Comparison of ENCODE assay signal across 9 cellular contexts in the genomic region with DNA sequence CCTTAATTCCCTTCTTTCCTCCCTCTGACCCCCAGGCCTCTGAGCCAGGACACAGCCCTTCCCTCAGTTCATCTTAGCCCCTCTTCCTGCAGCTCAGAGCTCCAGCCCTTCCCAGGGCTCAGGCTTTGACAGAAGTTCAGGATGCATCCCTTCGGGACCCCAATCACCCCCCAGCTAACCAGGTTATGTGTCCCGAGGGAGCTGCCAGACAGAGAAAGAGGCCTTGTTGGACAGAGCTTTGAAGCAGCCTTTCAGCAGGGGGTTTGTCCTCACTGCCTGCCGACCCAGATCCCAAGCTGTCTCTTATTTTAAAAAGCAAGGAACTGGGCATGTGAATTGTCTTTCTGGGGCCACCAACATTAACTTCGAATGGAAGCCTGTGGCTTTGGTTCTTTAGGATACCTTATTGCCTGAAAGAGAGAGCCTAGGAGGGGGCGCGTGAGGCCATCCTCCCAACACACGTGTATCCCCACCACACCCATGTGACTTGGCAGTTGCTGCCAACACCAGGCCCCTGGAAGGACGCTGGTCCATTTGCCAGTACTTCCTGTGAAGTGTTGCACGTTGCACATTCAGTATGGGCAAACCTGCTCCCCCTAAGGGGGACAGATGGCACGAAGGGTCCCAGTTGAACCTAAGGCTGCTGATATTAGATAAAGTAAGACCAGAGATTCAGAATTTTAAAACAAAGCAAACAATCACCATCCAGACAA. TPM values are rescaled to one million over a fixed set of nuclear protein-coding genes. Genes with fewer than 3 reads are reported as not detected.
A peak's percentile ranks its signal among the peaks of the same experiment; 100 is the strongest.
DNase-seq lines count a peak whose midpoint lies in the region; ATAC-seq and TF ChIP-seq lines count a peak whose summit lies in the region.
"Had no signal": no experiment of that assay in that cellular context is flagged by ENCODE, and none has a peak within 500 bp of the region (broad histone marks: within the 10 kb centered on the region; RNA-seq: fewer than 3 reads in every experiment).

No MANE protein-coding gene starts in this region.

- intact Hi-C loops in dorsolateral prefrontal cortex (cut with DNase I) (loop anchor here (5.0 kb wide), 5 partner anchors 35 to 85 kb away; partner anchors contain the start of genes ATP6V1F (in 1 of the 2) and FLNC (in 1 of the 2)), left colon (cut with DNase I, micrococcal nuclease) (loop anchor here in 1 of 2 donors (5.0 kb wide), 1 partner anchor 50 kb away; no protein-coding TSS in a partner anchor)

- peak; percentile 44 for TF ChIP-seq RAD21 in SK-N-SH (IDR thresholded peaks at IDR 0.05; ENCODE audit: low read length)

- no peaks in the 10 kb centered on the region for H3K9me3 ChIP-seq in SK-N-SH

- TF ChIP-seq EP300 in SK-N-SH (IDR thresholded peaks at IDR 0.05; ENCODE audit: borderline replicate concordance in 1 of 2, low read depth in 1 of 2, low read length in 1 of 2) = peak in 1 of 2 experiments; percentile 46; a peak in 1 of 4 replicates

- peaks cover 11 to 18% of the 10 kb centered on the region in 2 experiments for H3K36me3 ChIP-seq in SK-N-SH (replicated peaks in 1 of 2; ENCODE audit: control insufficient read depth in 1 of 2, insufficient read depth in 2 of 2, low read length in 1 of 2)

- H3K27me3 ChIP-seq in SK-N-SH (ENCODE audit: insufficient read depth) (no peaks in the 10 kb centered on the region), dorsolateral prefrontal cortex (no peaks in the 10 kb centered on the region)

- H3K9ac ChIP-seq in SK-N-SH = peak overlapping the region; percentile 71; the same call in 1 of the 2 replicates

- H4K20me1 ChIP-seq in SK-N-SH (ENCODE audit: insufficient read depth) = no peaks in the 10 kb centered on the region

- no peak for TF ChIP-seq POLR2A in NB4 (IDR thresholded peaks at IDR 0.05; ENCODE audit: extremely low read depth, insufficient read length)

- peak overlapping the region; percentile 82 to 85 for H3K4me3 ChIP-seq in SK-N-SH (ENCODE audit: low read depth in 2 of 2, low read length in 1 of 2)
- H3K4me3 ChIP-seq in NB4 (ENCODE audit: low read depth, low read length) = no peak overlapping the region
- peak overlapping the region in 58 of 59 donors; percentile 16 to 94 (median 86) for H3K4me3 ChIP-seq in dorsolateral prefrontal cortex

- POLR2A ChIA-PET in SK-N-SH (lab: Yijun Ruan, JAX) = interaction anchor here (0.6 kb wide), 1 partner anchor 70 kb away, joined by 4 read pairs; the partner anchor contains the start of gene ATP6V1F

- H3K4me1 ChIP-seq in SK-N-SH (ENCODE audit: control insufficient read depth in 1 of 2, insufficient read depth in 2 of 2, low read depth in 1 of 2, low read length in 1 of 2) = peaks cover 15 to 21% of the 10 kb centered on the region in 2 experiments

- H3K27ac ChIP-seq in SK-N-SH (ENCODE audit: low read depth in 2 of 2, low read length in 1 of 2) = peak overlapping the region in 1 of 2 experiments; percentile 82; a peak in 2 of 4 replicates
- peak overlapping the region in 34 of 59 donors; percentile 5 to 88 (median 57) for H3K27ac ChIP-seq in dorsolateral prefrontal cortex

- TF ChIP-seq CTCF in SK-N-SH (IDR thresholded peaks at IDR 0.05) = no peak
- TF ChIP-seq CTCF in NB4 (IDR thresholded peaks at IDR 0.05; ENCODE audit: low read depth, low read length) = peak; percentile 31
- no peak for TF ChIP-seq CTCF in dorsolateral prefrontal cortex (IDR thresholded peaks at IDR 0.05 in 54 of 56, conservative IDR thresholded peaks at IDR 0.05 in 2 of 56; ENCODE audit: low read depth in 1 of 56, partially characterized antibody in 56 of 56)
- TF ChIP-seq CTCF in osteocyte (IDR thresholded peaks at IDR 0.05) = no peak

- H3K9me3 Mint-ChIP-seq in osteocyte (ENCODE audit: unreplicated experiment) = no peaks in the 10 kb centered on the region

- H3K79me2 ChIP-seq in SK-N-SH (ENCODE audit: insufficient read depth) = 0 out of 2 replicates have a peak, but pooled peaks cover 3% of the 10 kb centered on the region

- peak overlapping the region; percentile 52 for H3K4me3 Mint-ChIP-seq in osteocyte (ENCODE audit: unreplicated experiment)

- H3K9me2 ChIP-seq in SK-N-SH = no peaks in the 10 kb centered on the region

- no peak for ATAC-seq in SK-N-SH treated with all-trans-retinoic acid at 6 μM for 48 hours
- no peak for ATAC-seq in left colon

- peaks cover 29% of the 10 kb centered on the region for H3F3A ChIP-seq in SK-N-SH (replicated peaks; ENCODE audit: insufficient read depth)

- H2AFZ ChIP-seq in SK-N-SH (ENCODE audit: low read depth) = no peak overlapping the region

- DNase-seq in SK-N-SH (peak; percentile 90), NB4 (ENCODE audit: low read depth) (peak; percentile 64), dorsolateral prefrontal cortex (peak in 3 of 10 donors; percentile 53 to 78 (median 60)), osteocyte (ENCODE audit: extremely low spot score, unreplicated experiment) (no peak), SHP77 treated with DMSO at 0.1 percent for 48 hours (lab: John Stamatoyannopoulos, UW) (no peak), NCI-H345 (lab: John Stamatoyannopoulos, UW) (no peak), left colon (no peak)

- H3K27ac Mint-ChIP-seq in osteocyte (ENCODE audit: unreplicated experiment) = no peak overlapping the region

- H3K4me2 ChIP-seq in SK-N-SH = peak overlapping the region; percentile 100

- CTCF ChIA-PET in SK-N-SH (lab: Yijun Ruan, JAX) = interaction anchor here (0.6 to 2.0 kb wide), 12 partner anchors 9 to 299 kb away, joined by 3 to 7 read pairs (median 3); partner anchors contain the start of gene ATP6V1F

- WGBS in SK-N-SH (ENCODE audit: low lambda C conversion rate) = 58% methylated on average over 10 of the region's 10 CpGs

- peaks cover 14% of the 10 kb centered on the region for H3K27me3 Mint-ChIP-seq in osteocyte (ENCODE audit: unreplicated experiment)

- peaks cover 9% of the 10 kb centered on the region for H3K4me1 Mint-ChIP-seq in osteocyte (ENCODE audit: unreplicated experiment)

- peaks cover 4% of the 10 kb centered on the region for H3K36me3 Mint-ChIP-seq in osteocyte (ENCODE audit: unreplicated experiment)

TF ChIP-seq in SK-N-SH, 30 proteins besides CTCF, POLR2A, EP300 and RAD21 (continues in another document):
- TF ChIP-seq RCOR1 (IDR thresholded peaks at IDR 0.05; ENCODE audit: low read length) (peak; percentile 27; the same call in 1 of the 2 replicates), CHD2 (IDR thresholded peaks at IDR 0.05; ENCODE audit: low read length, partially characterized antibody) (peak; percentile 65), NFIC (IDR thresholded peaks at IDR 0.05; ENCODE audit: borderline replicate concordance) (no peak), USF2 (IDR thresholded peaks at IDR 0.05; ENCODE audit: borderline replicate concordance, low read depth, low read length) (peak; percentile 44; the same call in 1 of the 2 replicates), TAF1 (IDR thresholded peaks at IDR 0.05; ENCODE audit: borderline replicate concordance, low read depth, low read length) (no peak), FOXJ3 (CRISPR knock-in tag; IDR thresholded peaks at IDR 0.05) (0 out of 2 replicates have a peak, but pooled peaks have one; percentile 57), YY1 (IDR thresholded peaks at IDR 0.05; ENCODE audit: low read depth) (no peak)

TF ChIP-seq in SK-N-SH treated with all-trans-retinoic acid at 6 μM for 48 hours, 23 proteins besides CTCF, POLR2A, EP300 and RAD21:
- TF ChIP-seq PPARA (CRISPR knock-in tag; IDR thresholded peaks at IDR 0.05; ENCODE audit: borderline replicate concordance) (no peak), ARNTL (CRISPR knock-in tag; IDR thresholded peaks at IDR 0.05; ENCODE audit: borderline replicate concordance, low read depth) (no peak), ZFP30 (CRISPR knock-in tag; IDR thresholded peaks at IDR 0.05) (no peak; the same call in 1 of the 2 replicates)
TF ChIP-seq in SK-N-SH treated with all-trans-retinoic acid at 6 μM for 48 hours: peak in this region for 0.

RNA-seq across cellular contexts. Expression of gene CCDC136, which starts 0.9 kb away (rescaled TPM):
- polyA plus RNA-seq in SK-N-SH (2012; rRNA removed) = 48.4 and 65.3 TPM in 2 replicates
- polyA plus RNA-seq in SK-N-SH (2012; cell fraction: cytosol; rRNA removed) = 25.5 and 27.5 TPM in 2 replicates
- 197 and 232 TPM in 2 replicates for polyA plus RNA-seq in SK-N-SH (2012; cell fraction: nucleus; rRNA removed)
- total RNA-seq in dorsolateral prefrontal cortex (100 to 1,000 TPM in 65 of 120 experiments, 10 to 100 TPM in 55; 53.0 to 145 (median 101) TPM), osteocyte (10.8 and 13.3 TPM in 2 replicates), left colon (1 to 10 TPM; 1.5 to 5.6 TPM)

RNA-seq across cellular contexts. Expression of gene OPN1SW, which starts 17.0 kb away (rescaled TPM):
- polyA plus RNA-seq in SK-N-SH (2012; rRNA removed) = 0.05 TPM in 1 of 2 replicates, not detected in the other
- 0.05 TPM in 1 of 2 replicates, not detected in the other for polyA plus RNA-seq in SK-N-SH (2012; cell fraction: cytosol; rRNA removed)
- 0.06 and 0.13 TPM in 2 replicates for polyA plus RNA-seq in SK-N-SH (2012; cell fraction: nucleus; rRNA removed)
- total RNA-seq in dorsolateral prefrontal cortex (1 to 10 TPM in 4 of 120 experiments, under 1 TPM in 4, not detected in 112; 0.39 to 7.6 (median 3.2) TPM), osteocyte (not detected in 2 replicates), left colon (not detected)
- total RNA-seq: activated CD8-positive, alpha-beta memory T cell treated with anti-CD3 and anti-CD28 coated beads for 36 hours had no signal

RNA-seq across cellular contexts. Expression of gene FLNC, which starts 37.6 kb away (rescaled TPM):
- 22.5 and 43.7 TPM in 2 replicates for polyA plus RNA-seq in SK-N-SH (2012; rRNA removed)
- polyA plus RNA-seq in SK-N-SH (2012; cell fraction: cytosol; rRNA removed) = 12.3 and 24.8 TPM in 2 replicates
- 109 and 117 TPM in 2 replicates for polyA plus RNA-seq in SK-N-SH (2012; cell fraction: nucleus; rRNA removed)
- total RNA-seq in dorsolateral prefrontal cortex (10 to 100 TPM in 70 of 120 experiments, 1 to 10 TPM in 50; 4.1 to 35.8 (median 10.9) TPM), osteocyte (26.9 and 28.6 TPM in 2 replicates), left colon (10 to 100 TPM in 1 of 2 donors, 1 to 10 TPM in 1; 2.4 to 41.4 TPM)

RNA-seq across cellular contexts. Expression of gene CALU, which starts 53.5 kb away (rescaled TPM):
- 195 and 294 TPM in 2 replicates for polyA plus RNA-seq in SK-N-SH (2012; rRNA removed)
- polyA plus RNA-seq in SK-N-SH (2012; cell fraction: cytosol; rRNA removed) = 313 and 373 TPM in 2 replicates
- polyA plus RNA-seq in SK-N-SH (2012; cell fraction: nucleus; rRNA removed) = 64.7 and 168 TPM in 2 replicates
- total RNA-seq in dorsolateral prefrontal cortex (10 to 100 TPM; 27.1 to 47.0 (median 35.9) TPM), osteocyte (516 and 530 TPM in 2 replicates), left colon (10 to 100 TPM; 36.3 to 42.6 TPM)

Comparison
In these comparisons a context has a peak if more than half of its experiments do, and no peak if none do; other contexts are left out.
1. DNase-seq: peak in SK-N-SH (single experiment) and NB4 (single experiment); none in osteocyte (single experiment), SHP77 treated with DMSO at 0.1 percent for 48 hours (single experiment), NCI-H345 (single experiment) and left colon (0 of 2).